In genomic region chr10:1408656-1409358, GRCh38 we compare ENCODE assay signal across 24 cellular contexts.
"Had no signal": no experiment of that assay in that cellular context is flagged by ENCODE, and none has a peak within 500 bp of the region (broad histone marks: within the 10 kb centered on the region; RNA-seq: fewer than 3 reads in every experiment).

No MANE protein-coding gene starts in this region.

- H3K9me3 Mint-ChIP-seq: activated naive CD4-positive, alpha-beta T cell treated with anti-CD3 and anti-CD28 coated beads, Interleukin-2, amount 50 U/mL, for 24 hours; central memory CD8-positive, alpha-beta T cell; memory B cell had no signal

- DNase-seq: activated CD4-positive, alpha-beta T cell treated with anti-CD3 and anti-CD28 coated beads for 36 hours; activated CD8-positive, alpha-beta memory T cell treated with anti-CD3 and anti-CD28 coated beads, Interleukin-2, amount 50 U/mL, for 48 hours; activated CD8-positive, alpha-beta T cell treated with anti-CD3 and anti-CD28 coated beads, Interleukin-2, amount 10 ng/mL, durations not matched to agents 7 days and 5 days; activated gamma-delta T cell; cortex of kidney; effector CD8-positive, alpha-beta T cell; esophagus squamous epithelium; heart right ventricle; kidney glomerular epithelial cell; left ventricle myocardium superior; naive thymus-derived CD8-positive, alpha-beta T cell; stimulated activated CD4-positive, alpha-beta T cell treated with anti-CD3 and anti-CD28 coated beads, Interleukin-12 subunit alpha, Interleukin-12 subunit beta, amount 100 ng/mL, for 4 hours; stimulated activated CD4-positive, alpha-beta T cell treated with anti-CD3 and anti-CD28 coated beads, Interleukin-1b, Interleukin-23, amount 100 ng/mL, for 48 hours; stimulated activated CD8-positive, alpha-beta memory T cell treated with anti-CD3 and anti-CD28 coated beads, Interleukin-4, amount 100 ng/mL, for 48 hours; stimulated activated naive CD4-positive, alpha-beta T cell treated with Interleukin-2 at 50 U/mL for 16 hours; substantia nigra; T-helper 17 cell; WERI-Rb-1 had no signal

- H3K9me3 ChIP-seq: ascending aorta, esophagus squamous epithelium, heart right ventricle, neutrophil, tibial artery had no signal

- H3K36me3 ChIP-seq: ascending aorta, esophagus squamous epithelium, heart right ventricle, neutrophil, tibial artery, WERI-Rb-1 had no signal

- ATAC-seq: activated CD4-positive, alpha-beta T cell treated with anti-CD3 and anti-CD28 coated beads for 36 hours; activated CD8-positive, alpha-beta T cell treated with anti-CD3 and anti-CD28 coated beads, Interleukin-2, amount 10 ng/mL, durations not matched to agents 7 days and 5 days; heart right ventricle; left ventricle myocardium superior; naive thymus-derived CD8-positive, alpha-beta T cell; T-helper 17 cell had no signal

- H3K36me3 Mint-ChIP-seq: activated naive CD4-positive, alpha-beta T cell treated with anti-CD3 and anti-CD28 coated beads, Interleukin-2, amount 50 U/mL, for 24 hours; memory B cell; naive thymus-derived CD8-positive, alpha-beta T cell had no signal

- H3K4me1 Mint-ChIP-seq: activated CD4-positive, alpha-beta T cell treated with anti-CD3 and anti-CD28 coated beads for 36 hours; activated naive CD4-positive, alpha-beta T cell treated with anti-CD3 and anti-CD28 coated beads, Interleukin-2, amount 50 U/mL, for 24 hours; central memory CD8-positive, alpha-beta T cell; T-helper 17 cell had no signal

- H3K4me3 ChIP-seq: ascending aorta, esophagus squamous epithelium, heart right ventricle, tibial artery had no signal

- H3K4me1 ChIP-seq: ascending aorta, esophagus squamous epithelium, heart right ventricle, tibial artery had no signal

- H3K27me3 ChIP-seq: ascending aorta had no signal

- H3K27ac Mint-ChIP-seq: activated CD4-positive, alpha-beta T cell treated with anti-CD3 and anti-CD28 coated beads for 36 hours; activated CD8-positive, alpha-beta T cell treated with anti-CD3 and anti-CD28 coated beads, Interleukin-2, amount 10 ng/mL, durations not matched to agents 7 days and 5 days; activated naive CD4-positive, alpha-beta T cell treated with anti-CD3 and anti-CD28 coated beads, Interleukin-2, amount 50 U/mL, for 24 hours; memory B cell; naive thymus-derived CD8-positive, alpha-beta T cell; T-helper 17 cell had no signal

- H3K27ac ChIP-seq: ascending aorta, esophagus squamous epithelium, heart right ventricle, neutrophil, tibial artery, WERI-Rb-1 had no signal

- H3K4me3 Mint-ChIP-seq: activated CD4-positive, alpha-beta T cell treated with anti-CD3 and anti-CD28 coated beads for 36 hours; activated CD8-positive, alpha-beta T cell treated with anti-CD3 and anti-CD28 coated beads, Interleukin-2, amount 10 ng/mL, durations not matched to agents 7 days and 5 days; activated naive CD4-positive, alpha-beta T cell treated with anti-CD3 and anti-CD28 coated beads, Interleukin-2, amount 50 U/mL, for 24 hours; central memory CD8-positive, alpha-beta T cell; memory B cell; naive thymus-derived CD8-positive, alpha-beta T cell; T-helper 17 cell had no signal
